Comparison of ENCODE assay signal across 8 cellular contexts in the genomic region with DNA sequence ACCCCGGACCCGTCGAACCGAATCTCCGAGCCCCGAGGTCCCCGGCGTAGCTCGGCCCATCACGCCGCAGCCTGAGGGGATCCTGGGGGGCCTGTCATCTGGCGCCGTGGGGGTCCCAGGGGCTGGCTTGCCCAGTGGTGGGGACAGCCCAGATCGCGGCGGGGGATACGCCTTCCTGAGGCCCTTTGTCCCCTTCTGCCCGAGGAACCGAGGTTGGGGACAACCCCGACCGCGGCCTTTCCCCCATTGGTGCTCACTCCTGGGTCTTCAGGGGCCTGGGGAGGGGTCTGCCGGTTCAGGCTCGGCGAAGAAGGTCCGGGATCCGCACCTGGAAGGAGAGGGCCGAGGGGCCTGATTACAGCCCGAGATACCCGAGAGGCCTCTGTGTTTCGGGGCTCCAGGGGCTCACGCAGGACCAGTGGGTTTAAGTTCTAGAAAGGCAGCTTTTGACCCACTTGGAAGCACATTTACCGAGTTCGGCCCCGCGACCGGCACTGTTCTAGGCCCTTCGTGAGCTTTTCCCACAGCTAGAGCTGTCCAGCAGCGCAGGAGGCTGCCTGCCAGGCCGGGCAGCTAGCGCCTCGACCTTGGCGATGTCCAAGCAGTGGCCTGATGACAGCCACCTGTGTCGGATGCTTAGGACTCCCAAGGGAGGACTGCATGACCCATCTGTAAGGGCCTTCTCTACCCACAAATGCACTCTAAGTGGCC. TPM values are rescaled to one million over a fixed set of nuclear protein-coding genes. Genes with fewer than 3 reads are reported as not detected.
A peak's percentile ranks its signal among the peaks of the same experiment; 100 is the strongest.
DNase-seq lines count a peak whose midpoint lies in the region; ATAC-seq and TF ChIP-seq lines count a peak whose summit lies in the region.

No MANE protein-coding gene starts in this region.

- no peak for ATAC-seq in HG02870 (IDR thresholded peaks at IDR 0.05; ENCODE audit: unreplicated experiment)

- H3K9me3 ChIP-seq in HUES48 (ENCODE audit: control insufficient read depth, insufficient read depth, low read length) = no peaks in the 10 kb centered on the region

- H3K27ac ChIP-seq in HUES48 (ENCODE audit: low read depth, low read length) = peak overlapping the region; percentile 23
- peak overlapping the region; percentile 71 for H3K27ac ChIP-seq in temporal lobe (ENCODE audit: low read depth, low read length)

- H3K9ac ChIP-seq in HUES48 (ENCODE audit: low read depth, low read length) = no peak overlapping the region

- no peak for TF ChIP-seq CTCF in kidney epithelial cell (IDR thresholded peaks at IDR 0.05; ENCODE audit: insufficient read depth, low read length, poor library complexity, severe bottlenecking)

- H3K36me3 ChIP-seq in HUES48 (ENCODE audit: control insufficient read depth, insufficient read depth, low read length) (no peaks in the 10 kb centered on the region), kidney epithelial cell (ENCODE audit: control insufficient read depth, insufficient read depth, low read length) (no peaks in the 10 kb centered on the region)

- peak; percentile 2 for DNase-seq in stimulated activated CD8-positive, alpha-beta memory T cell treated with anti-CD3 and anti-CD28 coated beads, Interleukin-12 subunit alpha, Interleukin-12 subunit beta, amount 100 ng/mL, for 4 hours (ENCODE audit: low read depth)
- DNase-seq in stimulated activated CD8-positive, alpha-beta memory T cell treated with anti-CD3 and anti-CD28 coated beads, Interleukin-4, amount 100 ng/mL, for 48 hours = no peak
- DNase-seq in astrocyte of the hippocampus (ENCODE audit: low read depth, low spot score) = peak; percentile 47
- DNase-seq in kidney epithelial cell (ENCODE audit: low read depth) = no peak
- DNase-seq in NCI-H2171 treated with DMSO at 0.1 percent for 48 hours (lab: John Stamatoyannopoulos, UW) = no peak

- peaks cover 31% of the 10 kb centered on the region for H3K4me1 ChIP-seq in HUES48 (ENCODE audit: control insufficient read depth, insufficient read depth, low read length)

- peak overlapping the region; percentile 84 for H3K4me3 ChIP-seq in HUES48 (ENCODE audit: low read depth, low read length)
- peak overlapping the region; percentile 82 for H3K4me3 ChIP-seq in kidney epithelial cell (ENCODE audit: low read depth, low read length)

- H3K27me3 ChIP-seq in HUES48 (ENCODE audit: control insufficient read depth, insufficient read depth, low read length) (no peaks in the 10 kb centered on the region), kidney epithelial cell (ENCODE audit: control insufficient read depth, insufficient read depth, low read length) (no peaks in the 10 kb centered on the region)

RNA-seq across cellular contexts. Expression of a gene that starts 0.5 kb away (rescaled TPM):
- 39.7 and 62.7 TPM in 2 replicates for total RNA-seq in kidney epithelial cell
- 51.6 TPM for total RNA-seq in temporal lobe

Comparison
In these comparisons a context has a peak if more than half of its experiments do, and no peak if none do; other contexts are left out.
1. DNase-seq: peak in stimulated activated CD8-positive, alpha-beta memory T cell treated with anti-CD3 and anti-CD28 coated beads, Interleukin-12 subunit alpha, Interleukin-12 subunit beta, amount 100 ng/mL, for 4 hours (single experiment) and astrocyte of the hippocampus (single experiment); none in stimulated activated CD8-positive, alpha-beta memory T cell treated with anti-CD3 and anti-CD28 coated beads, Interleukin-4, amount 100 ng/mL, for 48 hours (single experiment), kidney epithelial cell (single experiment) and NCI-H2171 treated with DMSO at 0.1 percent for 48 hours (single experiment).